ENCODE assay signal across 12 cellular contexts in the genomic region with DNA sequence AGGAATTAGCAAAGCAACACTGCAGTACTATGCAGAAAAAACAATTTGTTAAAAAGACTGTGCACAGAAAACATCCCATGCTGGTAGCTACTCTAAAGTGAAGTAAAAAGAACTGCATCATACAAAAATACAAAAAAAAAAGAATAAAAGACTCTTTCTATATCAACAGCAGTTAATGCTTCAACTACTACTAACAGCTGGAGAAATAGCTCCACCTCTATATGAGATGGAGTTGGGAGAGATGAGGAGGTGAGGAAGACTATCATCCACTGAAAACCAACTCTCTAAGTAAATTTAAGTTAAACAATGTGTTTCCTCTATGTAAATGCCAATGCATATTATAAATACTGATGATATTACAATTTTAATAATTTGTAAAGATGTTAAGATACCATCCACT. TPM values are rescaled to one million over a fixed set of nuclear protein-coding genes. Genes with fewer than 3 reads are reported as not detected.
DNase-seq lines count a peak whose midpoint lies in the region; ATAC-seq and TF ChIP-seq lines count a peak whose summit lies in the region.
"Had no signal": no experiment of that assay in that cellular context is flagged by ENCODE, and none has a peak within 500 bp of the region (broad histone marks: within the 10 kb centered on the region; RNA-seq: fewer than 3 reads in every experiment).

No MANE protein-coding gene starts in this region.

- peaks cover 66% of the 10 kb centered on the region for H3K79me2 ChIP-seq in neural progenitor cell (ENCODE audit: low read depth)

- H3K27ac ChIP-seq in neural progenitor cell = no peak overlapping the region
- H3K27ac ChIP-seq: esophagus muscularis mucosa, Peyer's patch had no signal

- no peaks in the 10 kb centered on the region for H3K36me3 ChIP-seq in neural progenitor cell
- H3K36me3 ChIP-seq: esophagus muscularis mucosa, Peyer's patch had no signal

- peak overlapping the region; percentile 36 for H3K9ac ChIP-seq in neural progenitor cell

- peaks cover 42% of the 10 kb centered on the region for H4K20me1 ChIP-seq in neural progenitor cell (ENCODE audit: low read depth)

- H3K4me3 ChIP-seq in GM12865 (ENCODE audit: low read depth, low read length) (peak overlapping the region; percentile 78), neural progenitor cell (peak overlapping the region; percentile 91)

- H3K9me3 ChIP-seq in neural progenitor cell (ENCODE audit: low read depth) = no peaks in the 10 kb centered on the region
- H3K9me3 ChIP-seq: esophagus muscularis mucosa, Peyer's patch had no signal

- no peak overlapping the region for H3K27ac Mint-ChIP-seq in central memory CD8-positive, alpha-beta T cell (ENCODE audit: low read depth)
- H3K27ac Mint-ChIP-seq in neural progenitor cell = no peak overlapping the region

- ATAC-seq in central memory CD8-positive, alpha-beta T cell (replicated peaks; ENCODE audit: extremely low read depth, poor library complexity, severe bottlenecking) = no peak
- no peak for ATAC-seq in HG02840 (IDR thresholded peaks at IDR 0.05; ENCODE audit: low FRiP score, unreplicated experiment)

- TF ChIP-seq CTCF in GM12865 (IDR thresholded peaks at IDR 0.05; ENCODE audit: insufficient read depth, low read depth, low read length, missing control alignments) (no peak), neural progenitor cell (IDR thresholded peaks at IDR 0.05) (no peak)

- peaks cover 8% of the 10 kb centered on the region for H3K36me3 Mint-ChIP-seq in central memory CD8-positive, alpha-beta T cell (ENCODE audit: insufficient read depth)
- H3K36me3 Mint-ChIP-seq in neural progenitor cell = peaks cover 4% of the 10 kb centered on the region

- peak overlapping the region; percentile 91 for H3K4me2 ChIP-seq in neural progenitor cell

- peaks cover 10% of the 10 kb centered on the region for H3K27me3 ChIP-seq in neural progenitor cell
- H3K27me3 ChIP-seq: esophagus muscularis mucosa, Peyer's patch had no signal

- no peak for DNase-seq in GM12865 (ENCODE audit: low read depth)
- DNase-seq in NAMALWA (ENCODE audit: low spot score) = peak; percentile 13
- no peak for DNase-seq in central memory CD8-positive, alpha-beta T cell (ENCODE audit: low spot score in 2 of 2)
- DNase-seq in neural progenitor cell (ENCODE audit: low spot score) = no peak
- DNase-seq in activated CD4-positive, CD25-positive, alpha-beta regulatory T cell treated with anti-CD3 and anti-CD28 coated beads, Interleukin-2, amount 50 U/mL, for 72 hours = no peak
- DNase-seq in GM19238 (ENCODE audit: insufficient read length, low spot score) = no peak
- DNase-seq: activated CD4-positive, alpha-beta T cell treated with anti-CD3 and anti-CD28 coated beads for 1 hour; NCI-H146; Peyer's patch had no signal

- peaks cover 36% of the 10 kb centered on the region for H3K4me1 Mint-ChIP-seq in central memory CD8-positive, alpha-beta T cell
- peaks cover 25% of the 10 kb centered on the region for H3K4me1 Mint-ChIP-seq in neural progenitor cell

- H3F3A ChIP-seq in neural progenitor cell (ENCODE audit: low read depth) = peaks cover 5% of the 10 kb centered on the region

- H2AFZ ChIP-seq in neural progenitor cell (replicated peaks) = no peak overlapping the region

- peaks cover 22% of the 10 kb centered on the region for H3K4me1 ChIP-seq in neural progenitor cell

- peaks cover 21% of the 10 kb centered on the region for H3K27me3 Mint-ChIP-seq in central memory CD8-positive, alpha-beta T cell
- peaks cover 2% of the 10 kb centered on the region for H3K27me3 Mint-ChIP-seq in neural progenitor cell (ENCODE audit: insufficient read depth, low read depth)

- H3K9me3 Mint-ChIP-seq in central memory CD8-positive, alpha-beta T cell = no peaks in the 10 kb centered on the region
- no peaks in the 10 kb centered on the region for H3K9me3 Mint-ChIP-seq in neural progenitor cell

- peak overlapping the region; percentile 11 for H3K4me3 Mint-ChIP-seq in central memory CD8-positive, alpha-beta T cell
- H3K4me3 Mint-ChIP-seq in neural progenitor cell = peak overlapping the region; percentile 65

RNA-seq across cellular contexts. Expression of a gene that starts 1.8 kb away (rescaled TPM):
- total RNA-seq in neural progenitor cell (ENCODE audit: low replicate concordance) = 22.7 and 41.4 TPM in 2 replicates

RNA-seq across cellular contexts. Expression of a gene that starts 54.1 kb away (rescaled TPM):
- not detected in 2 replicates for total RNA-seq in neural progenitor cell (ENCODE audit: low replicate concordance)
- total RNA-seq: esophagus muscularis mucosa, H4, Peyer's patch had no signal
